In genomic region chr20:33037456-33037855, GRCh38 we compare ENCODE assay signal across 31 cellular contexts. TPM values are rescaled to one million over a fixed set of nuclear protein-coding genes. Genes with fewer than 3 reads are reported as not detected.
"Had no signal": no experiment of that assay in that cellular context is flagged by ENCODE, and none has a peak within 500 bp of the region (broad histone marks: within the 10 kb centered on the region; RNA-seq: fewer than 3 reads in every experiment).

No MANE protein-coding gene starts in this region.

- DNase-seq: stimulated activated CD4-positive, alpha-beta T cell treated with anti-CD3 and anti-CD28 coated beads, Interleukin-2, amount 100 ng/mL, for 48 hours; stimulated activated CD4-positive, alpha-beta T cell treated with anti-CD3 and anti-CD28 coated beads, Interleukin-4, amount 100 ng/mL, for 1 hour; stimulated activated CD4-positive, alpha-beta T cell treated with anti-CD3 and anti-CD28 coated beads, Interleukin-4, amount 100 ng/mL, for 24 hours; stimulated activated CD4-positive, alpha-beta T cell treated with anti-CD3 and anti-CD28 coated beads, Interleukin-4, amount 100 ng/mL, for 4 hours; stimulated activated CD8-positive, alpha-beta memory T cell treated with anti-CD3 and anti-CD28 coated beads, Interleukin-4, amount 100 ng/mL, for 48 hours; stimulated activated naive B cell treated with anti-CD40 and anti-IgM and Interleukin-4, amounts not matched to agents 10 μg/mL and 1 μg/mL and 100 μg/mL, for 72 hours; stimulated activated naive CD4-positive, alpha-beta T cell; stimulated activated naive CD4-positive, alpha-beta T cell treated with Interleukin-2 at 50 U/mL for 16 hours; stimulated activated naive CD8-positive, alpha-beta T cell treated with anti-CD3 and anti-CD28 coated beads, Interleukin-15, amount 100 ng/mL, for 72 hours; stimulated activated naive CD8-positive, alpha-beta T cell treated with anti-CD3 and anti-CD28 coated beads, Interleukin-15, Interleukin-2, amounts not matched to agents 100 U/mL and 50 U/mL, for 24 hours; stomach; substantia nigra; testis; thyroid gland; tibial artery; transverse colon; trophoblast cell; upper lobe of left lung; upper lobe of right lung; uterus had no signal

- H3K9me3 ChIP-seq: suprapubic skin, testis, thoracic aorta, thyroid gland, tibial artery, transverse colon, upper lobe of left lung, upper lobe of right lung, uterus, vagina had no signal

- H3K27ac ChIP-seq: stomach, suprapubic skin, testis, thoracic aorta, thyroid gland, tibial artery, tibial nerve, transverse colon, upper lobe of left lung, upper lobe of right lung, uterus, vagina had no signal

- ATAC-seq: stimulated activated effector memory CD8-positive, alpha-beta T cell treated with anti-CD3 and anti-CD28 coated beads, Interleukin-12 subunit alpha, Interleukin-12 subunit beta, amount 100 ng/mL, for 72 hours; stimulated activated memory B cell treated with anti-CD40 and anti-IgM and Interleukin-4, amounts not matched to agents 10 μg/mL and 1 μg/mL and 100 μg/mL, for 72 hours; stimulated activated naive B cell treated with anti-CD40 and anti-IgM and Interleukin-4, amounts not matched to agents 10 μg/mL and 1 μg/mL and 100 μg/mL, for 72 hours; stimulated activated naive CD8-positive, alpha-beta T cell treated with anti-CD3 and anti-CD28 coated beads, Interleukin-15, amount 100 ng/mL, for 72 hours; stimulated activated naive CD8-positive, alpha-beta T cell treated with anti-CD3 and anti-CD28 coated beads, Interleukin-15, Interleukin-2, amounts not matched to agents 100 U/mL and 50 U/mL, for 24 hours; upper lobe of right lung had no signal

- H3K27me3 ChIP-seq: stomach, testis, thyroid gland, tibial artery, tibial nerve, transverse colon, upper lobe of left lung, upper lobe of right lung, uterus, vagina had no signal

- H3K4me1 ChIP-seq: stomach, suprapubic skin, thyroid gland, tibial artery, tibial nerve, transverse colon, upper lobe of left lung, upper lobe of right lung, uterus, vagina had no signal

- H3K36me3 ChIP-seq: stomach, suprapubic skin, thoracic aorta, thyroid gland, tibial artery, tibial nerve, transverse colon, upper lobe of left lung, upper lobe of right lung, uterus, vagina had no signal

- H3K4me3 ChIP-seq: stomach, suprapubic skin, testis, thoracic aorta, thyroid gland, tibial artery, tibial nerve, transverse colon, upper lobe of left lung, upper lobe of right lung, uterus, vagina had no signal

RNA-seq across cellular contexts. Expression of gene BPIFB6, which starts 6.0 kb away (rescaled TPM):
- total RNA-seq: stomach, subcutaneous adipose tissue, suprapubic skin, temporal lobe, thoracic aorta, thyroid gland, tibial nerve, transverse colon, upper lobe of left lung, upper lobe of right lung, ureter, urinary bladder, uterus, vagina had no signal
- polyA plus RNA-seq: stomach, urinary bladder had no signal

RNA-seq across cellular contexts. Expression of gene BPIFB3, which starts 16.2 kb away (rescaled TPM):
- total RNA-seq: stomach, subcutaneous adipose tissue, suprapubic skin, temporal lobe, thoracic aorta, thyroid gland, tibial nerve, transverse colon, upper lobe of left lung, upper lobe of right lung, ureter, urinary bladder, uterus, vagina had no signal
- polyA plus RNA-seq: stomach, urinary bladder had no signal

RNA-seq across cellular contexts. Expression of gene BPIFB2, which starts 30.0 kb away (rescaled TPM):
- total RNA-seq: stomach, subcutaneous adipose tissue, suprapubic skin, temporal lobe, thoracic aorta, thyroid gland, tibial nerve, transverse colon, upper lobe of right lung, ureter, urinary bladder, uterus, vagina had no signal
- polyA plus RNA-seq: urinary bladder had no signal

RNA-seq across cellular contexts. Expression of gene SUN5, which starts 33.2 kb away (rescaled TPM):
- total RNA-seq: stomach, subcutaneous adipose tissue, suprapubic skin, temporal lobe, thoracic aorta, thyroid gland, tibial nerve, transverse colon, upper lobe of left lung, upper lobe of right lung, ureter, urinary bladder, uterus, vagina had no signal
- polyA plus RNA-seq: stomach, thymus, urinary bladder had no signal

RNA-seq across cellular contexts. Expression of gene BPIFB4, which starts 42.0 kb away (rescaled TPM):
- total RNA-seq: stomach, subcutaneous adipose tissue, suprapubic skin, temporal lobe, thoracic aorta, thyroid gland, tibial nerve, transverse colon, upper lobe of left lung, upper lobe of right lung, ureter, urinary bladder, uterus, vagina had no signal
- polyA plus RNA-seq: stomach had no signal
